8 cellular contexts compared by ENCODE assay signal in genomic region chr13:48086272-48086671, GRCh38.
"Had no signal": no experiment of that assay in that cellular context is flagged by ENCODE, and none has a peak within 500 bp of the region (broad histone marks: within the 10 kb centered on the region; RNA-seq: fewer than 3 reads in every experiment).

No MANE protein-coding gene starts in this region.

- H3K9me3 Mint-ChIP-seq: HFFc6, IgD-negative memory B cell had no signal

- H3K9ac ChIP-seq: GM23248 had no signal

- H3K27me3 Mint-ChIP-seq: IgD-negative memory B cell had no signal

- H3K4me3 Mint-ChIP-seq: HFFc6, IgD-negative memory B cell had no signal

- H3K9me3 ChIP-seq: HAP-1 had no signal

- H3K27ac ChIP-seq: GM23248, HL-60 had no signal

- H3K4me3 ChIP-seq: GM23248, HAP-1 had no signal

- DNase-seq: GM23248, GOT3, H7, HFFc6, KG1 had no signal

- H2AFZ ChIP-seq: GM23248 had no signal

- H3K27ac Mint-ChIP-seq: HFFc6, IgD-negative memory B cell had no signal
